Comparison of ENCODE assay signal across 16 cellular contexts in the genomic region with DNA sequence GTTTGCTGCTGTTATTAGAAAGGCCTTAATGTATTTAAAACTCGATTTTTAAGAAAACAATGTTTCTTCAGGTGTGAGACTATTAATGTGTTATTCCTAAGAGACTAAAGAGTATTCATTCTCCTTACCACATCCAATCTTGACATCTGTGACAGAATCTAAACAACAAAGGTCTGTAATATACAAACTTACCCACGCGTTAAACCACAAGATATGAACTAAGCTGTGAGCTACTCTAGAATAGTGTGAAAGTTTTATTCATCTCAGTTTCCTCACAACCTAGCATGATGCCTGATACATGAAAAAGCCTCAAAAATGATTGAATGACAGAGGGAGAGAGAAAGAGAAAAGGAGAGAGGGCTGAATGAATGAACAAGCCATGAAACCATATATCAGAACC.
DNase-seq lines count a peak whose midpoint lies in the region; ATAC-seq, FAIRE-seq and TF ChIP-seq lines count a peak whose summit lies in the region.
"Had no signal": no experiment of that assay in that cellular context is flagged by ENCODE, and none has a peak within 500 bp of the region (broad histone marks: within the 10 kb centered on the region; RNA-seq: fewer than 3 reads in every experiment).

No MANE protein-coding gene starts in this region.

- H3K9me3 ChIP-seq in BLaER1 treated with 17β-estradiol and CSF1 and Interleukin-3, amounts not matched to agents 10 nM and 100 nM (replicated peaks in 1 of 11), result peaks cover under 1 to 14% (median 5%) of the 10 kb centered on the region in 11 experiments; a peak in 11 of 22 replicates
- H3K9me3 ChIP-seq in GM12878 (replicated peaks; ENCODE audit: control insufficient read depth, insufficient read depth, low read length), result no peaks in the 10 kb centered on the region

- no peak overlapping the region for H2AFZ ChIP-seq in GM12878 (ENCODE audit: control insufficient read depth, low read depth, low read length)

- H3K4me3 ChIP-seq in BLaER1 treated with 17β-estradiol and CSF1 and Interleukin-3, amounts not matched to agents 10 nM and 100 nM, result no peak overlapping the region
- H3K4me3 ChIP-seq in GM12878, result no peak overlapping the region
- H3K4me3 ChIP-seq in dorsolateral prefrontal cortex, result no peak overlapping the region

- 0% methylated on average over 3 of the region's 3 CpGs for WGBS in GM12878 (ENCODE audit: insufficient coverage, insufficient replicate concordance, low lambda C conversion rate, missing lambda C conversion rate)

- no peak overlapping the region for H3K27ac ChIP-seq in BLaER1 treated with 17β-estradiol and CSF1 and Interleukin-3, amounts not matched to agents 10 nM and 100 nM
- H3K27ac ChIP-seq in GM12878 (ENCODE audit: control insufficient read depth, insufficient read depth) (no peak overlapping the region), dorsolateral prefrontal cortex (no peak overlapping the region)
- H3K27ac ChIP-seq: HL-60 had no signal

- no TSS peak for BruUV-seq in GM12878 (replicated peaks; lab: Mats Ljungman, UMichigan)

- no peaks in the 10 kb centered on the region for H3K36me3 ChIP-seq in BLaER1 treated with 17β-estradiol and CSF1 and Interleukin-3, amounts not matched to agents 10 nM and 100 nM
- no peaks in the 10 kb centered on the region for H3K36me3 ChIP-seq in GM12878 (ENCODE audit: control insufficient read depth in 2 of 2, insufficient read depth in 2 of 2, low read length in 1 of 2)

- TF ChIP-seq EP300 in GM12878 (IDR thresholded peaks at IDR 0.05; ENCODE audit: borderline replicate concordance in 1 of 2, control insufficient read depth in 1 of 2, low read depth in 2 of 2, low read length in 2 of 2), result no peak

- no peak for TF ChIP-seq POLR2A in GM12878 (IDR thresholded peaks at IDR 0.05; ENCODE audit: low read depth, low read length)

- RAD21 ChIA-PET in GM12878 (lab: Charles Lee; ENCODE audit: unreplicated experiment), result no interaction called here

- peak overlapping the region in 8 of 11 experiments; percentile 6 to 52 (median 32); a peak in 12 of 22 replicates for H3K4me2 ChIP-seq in BLaER1 treated with 17β-estradiol and CSF1 and Interleukin-3, amounts not matched to agents 10 nM and 100 nM
- no peak overlapping the region for H3K4me2 ChIP-seq in GM12878 (ENCODE audit: control insufficient read depth, insufficient read depth)

- SMC1A ChIA-PET in GM12878 (lab: Charles Lee; ENCODE audit: uncharacterized antibody, unreplicated experiment), result no interaction called here

- CTCF ChIA-PET in GM12878 (lab: Yijun Ruan, JAX), result no interaction called here

- peaks cover 0 to 31% (median 18%) of the 10 kb centered on the region in 10 experiments; a peak in 16 of 20 replicates for H3K4me1 ChIP-seq in BLaER1 treated with 17β-estradiol and CSF1 and Interleukin-3, amounts not matched to agents 10 nM and 100 nM
- H3K4me1 ChIP-seq in GM12878 (ENCODE audit: control insufficient read depth, insufficient read depth, low read length), result no peaks in the 10 kb centered on the region

- no peaks in the 10 kb centered on the region for H3K27me3 ChIP-seq in BLaER1 treated with 17β-estradiol and CSF1 and Interleukin-3, amounts not matched to agents 10 nM and 100 nM
- H3K27me3 ChIP-seq in GM12878 (replicated peaks in 1 of 2; ENCODE audit: control insufficient read depth in 2 of 2, insufficient read depth in 2 of 2, low read length in 1 of 2) (no peaks in the 10 kb centered on the region), dorsolateral prefrontal cortex (no peaks in the 10 kb centered on the region)

- DNase-seq in GM12878 (ENCODE audit: low read depth, low spot score), result no peak
- no peak for DNase-seq in activated gamma-delta T cell (lab: John Stamatoyannopoulos, UW)
- no peak for DNase-seq in dorsolateral prefrontal cortex
- DNase-seq in globus pallidus (ENCODE audit: low spot score), result no peak
- DNase-seq: 8988T; AML-193; C1 segment of cervical spinal cord; CD4-positive, alpha-beta T cell; DMS79 treated with DMSO at 0.1 percent for 48 hours; GDM1; KBM-7 had no signal

- H3K9ac ChIP-seq in BLaER1 treated with 17β-estradiol and CSF1 and Interleukin-3, amounts not matched to agents 10 nM and 100 nM, result no peak overlapping the region
- no peak overlapping the region for H3K9ac ChIP-seq in GM12878 (ENCODE audit: control insufficient read depth, insufficient read depth, low read length)

- no peaks in the 10 kb centered on the region for H3K79me2 ChIP-seq in GM12878 (ENCODE audit: control insufficient read depth, insufficient read depth, low read length)

- no peak for FAIRE-seq in GM12878 (lab: Jason Lieb, UNC)

- in situ Hi-C loops in GM12878 (cut with MboI), result no loop called here

- H4K20me1 ChIP-seq in BLaER1 treated with 17β-estradiol and CSF1 and Interleukin-3, amounts not matched to agents 10 nM and 100 nM, result no peaks in the 10 kb centered on the region
- no peaks in the 10 kb centered on the region for H4K20me1 ChIP-seq in GM12878 (ENCODE audit: control insufficient read depth, insufficient read depth)

- TF ChIP-seq CTCF in GM12878 (IDR thresholded peaks at IDR 0.05 in 2 of 3, conservative IDR thresholded peaks at IDR 0.05 in 1 of 3; ENCODE audit: control insufficient read depth in 2 of 3, extremely low read depth in 1 of 3, insufficient read depth in 1 of 3, low read depth in 3 of 3, low read length in 3 of 3) (no peak), dorsolateral prefrontal cortex (IDR thresholded peaks at IDR 0.05 in 54 of 56, conservative IDR thresholded peaks at IDR 0.05 in 2 of 56; ENCODE audit: low read depth in 1 of 56, partially characterized antibody in 56 of 56) (no peak)

- no peak for TF ChIP-seq RAD21 in GM12878 (IDR thresholded peaks at IDR 0.05; ENCODE audit: insufficient read depth, low read depth, low read length)

- POLR2A ChIA-PET in GM12878 (lab: Charles Lee), result no interaction called here

- intact Hi-C loops in GM12878 (cut with micrococcal nuclease; ENCODE audit: unreplicated experiment) (no loop called here), dorsolateral prefrontal cortex (cut with DNase I) (loop anchor here in 1 of 2 donors (2.0 kb wide), 1 partner anchor 100 kb away; no protein-coding TSS in a partner anchor)

- peak; percentile 59 for ATAC-seq in GM19397 (IDR thresholded peaks at IDR 0.05; ENCODE audit: unreplicated experiment)
- ATAC-seq in HG03432 (IDR thresholded peaks at IDR 0.05; ENCODE audit: unreplicated experiment), result peak; percentile 53
- ATAC-seq in GM12878, result no peak
- ATAC-seq: HCT116 had no signal

TF ChIP-seq in GM12878, 131 proteins besides CTCF, POLR2A, EP300 and RAD21:
- no peak for TF ChIP-seq ZNF207 (IDR thresholded peaks at IDR 0.05; ENCODE audit: borderline replicate concordance)
- TF ChIP-seq MEF2B (IDR thresholded peaks at IDR 0.05; ENCODE audit: partially characterized antibody, poor library complexity, severe bottlenecking), result peak; percentile 15
